Comparison of ENCODE assay signal across 1 cellular context in genomic region chr2:108615480-108616090, GRCh38.
TF ChIP-seq lines count a peak whose summit lies in the region.

No MANE protein-coding gene starts in this region.

TF ChIP-seq in H1, 55 proteins besides CTCF, POLR2A, EP300 and RAD21 (continued from another document):
- no peak for TF ChIP-seq USF2 (IDR thresholded peaks at IDR 0.05; ENCODE audit: low read length)
- TF ChIP-seq POLR2AphosphoS5 (IDR thresholded peaks at IDR 0.05; ENCODE audit: low read depth, low read length), result no peak
- TF ChIP-seq SP4 (IDR thresholded peaks at IDR 0.05; ENCODE audit: low read length), result no peak
- no peak for TF ChIP-seq POU5F1 (IDR thresholded peaks at IDR 0.05; ENCODE audit: low read depth, low read length)
- no peak for TF ChIP-seq CHD1 (IDR thresholded peaks at IDR 0.05; ENCODE audit: low read depth, low read length)
